In genomic region chr18:8005870-8006269, GRCh38 we compare ENCODE assay signal across 25 cellular contexts.
"Had no signal": no experiment of that assay in that cellular context is flagged by ENCODE, and none has a peak within 500 bp of the region (broad histone marks: within the 10 kb centered on the region; RNA-seq: fewer than 3 reads in every experiment).

No MANE protein-coding gene starts in this region.

- H3K36me3 ChIP-seq: ascending aorta had no signal

- DNase-seq: activated CD4-positive, alpha-beta T cell treated with anti-CD3 and anti-CD28 coated beads for 36 hours; activated CD4-positive, alpha-beta T cell treated with anti-CD3 and anti-CD28 coated beads, Interleukin-2, amount 50 U/mL, for 4 hours; activated CD8-positive, alpha-beta memory T cell treated with anti-CD3 and anti-CD28 coated beads, Interleukin-2, amount 50 U/mL, for 48 hours; activated CD8-positive, alpha-beta T cell treated with anti-CD3 and anti-CD28 coated beads, Interleukin-2, amount 10 ng/mL, durations not matched to agents 7 days and 5 days; activated effector memory CD4-positive, alpha-beta T cell treated with Interleukin-2 at 50 U/mL for 16 hours; activated naive CD4-positive, alpha-beta T cell; activated T-cell treated with anti-CD3 and anti-CD28 coated beads, Interleukin-2, amount 50 U/mL, for 1 hour; amniotic stem cell; body of pancreas; Kasumi-1; KBM-7; NCI-H1105 treated with DMSO at 0.1 percent for 48 hours; NCI-H1436 treated with DMSO at 0.1 percent for 48 hours; NCI-H2029; NCI-H2107; NCI-H2171 treated with DMSO at 0.1 percent for 48 hours; NCI-H226; NCI-H510A; NCI-H526 treated with DMSO at 0.1 percent for 48 hours; SIG-M5; T-helper 2 cell; T1000 had no signal

- H3K9me3 ChIP-seq: ascending aorta, body of pancreas had no signal

- H3K27ac ChIP-seq: ascending aorta, body of pancreas had no signal

- H3K27me3 Mint-ChIP-seq: activated CD4-positive, alpha-beta T cell treated with anti-CD3 and anti-CD28 coated beads for 36 hours; activated naive CD4-positive, alpha-beta T cell treated with anti-CD3 and anti-CD28 coated beads, Interleukin-2, amount 50 U/mL, for 24 hours; central memory CD8-positive, alpha-beta T cell had no signal

- H3K4me3 Mint-ChIP-seq: activated CD4-positive, alpha-beta T cell treated with anti-CD3 and anti-CD28 coated beads for 36 hours; activated CD8-positive, alpha-beta T cell treated with anti-CD3 and anti-CD28 coated beads, Interleukin-2, amount 10 ng/mL, durations not matched to agents 7 days and 5 days; activated naive CD4-positive, alpha-beta T cell treated with anti-CD3 and anti-CD28 coated beads, Interleukin-2, amount 50 U/mL, for 24 hours; central memory CD8-positive, alpha-beta T cell had no signal

- H3K36me3 Mint-ChIP-seq: activated naive CD4-positive, alpha-beta T cell treated with anti-CD3 and anti-CD28 coated beads, Interleukin-2, amount 50 U/mL, for 24 hours had no signal

- H3K4me3 ChIP-seq: ascending aorta, body of pancreas had no signal

- H3K27ac Mint-ChIP-seq: activated CD4-positive, alpha-beta T cell treated with anti-CD3 and anti-CD28 coated beads for 36 hours; activated CD8-positive, alpha-beta T cell treated with anti-CD3 and anti-CD28 coated beads, Interleukin-2, amount 10 ng/mL, durations not matched to agents 7 days and 5 days; activated naive CD4-positive, alpha-beta T cell treated with anti-CD3 and anti-CD28 coated beads, Interleukin-2, amount 50 U/mL, for 24 hours had no signal

- ATAC-seq: activated CD4-positive, alpha-beta T cell treated with anti-CD3 and anti-CD28 coated beads for 36 hours; activated CD8-positive, alpha-beta T cell treated with anti-CD3 and anti-CD28 coated beads, Interleukin-2, amount 10 ng/mL, durations not matched to agents 7 days and 5 days; body of pancreas had no signal

- H3K4me1 Mint-ChIP-seq: activated CD4-positive, alpha-beta T cell treated with anti-CD3 and anti-CD28 coated beads for 36 hours; activated naive CD4-positive, alpha-beta T cell treated with anti-CD3 and anti-CD28 coated beads, Interleukin-2, amount 50 U/mL, for 24 hours had no signal

- H3K27me3 ChIP-seq: ascending aorta, body of pancreas had no signal

- H3K9me3 Mint-ChIP-seq: activated naive CD4-positive, alpha-beta T cell treated with anti-CD3 and anti-CD28 coated beads, Interleukin-2, amount 50 U/mL, for 24 hours; central memory CD8-positive, alpha-beta T cell had no signal
